In the genomic region with DNA sequence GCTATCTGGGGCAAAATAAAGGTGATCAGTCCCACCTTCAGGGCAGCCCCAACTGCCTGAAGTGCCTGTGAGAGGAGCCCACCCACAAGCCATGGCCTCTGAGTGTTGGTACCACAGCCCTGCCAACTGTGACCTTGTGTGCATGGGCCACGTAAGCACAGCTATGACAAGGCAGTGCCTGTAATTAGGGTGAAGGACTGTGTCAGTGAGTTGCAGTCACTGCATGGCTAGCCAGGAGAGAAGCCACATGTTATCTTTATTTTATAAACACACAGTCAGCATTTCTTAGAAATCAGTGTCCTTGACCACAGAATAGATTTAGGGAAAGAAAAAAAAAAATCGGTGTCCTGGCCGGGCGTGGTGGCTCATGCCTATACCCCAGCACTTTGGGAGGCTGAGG, we compare ENCODE assay signal across 26 cellular contexts. TPM values are rescaled to one million over a fixed set of nuclear protein-coding genes. Genes with fewer than 3 reads are reported as not detected.
DNase-seq lines count a peak whose midpoint lies in the region; ATAC-seq, FAIRE-seq and TF ChIP-seq lines count a peak whose summit lies in the region.
"Had no signal": no experiment of that assay in that cellular context is flagged by ENCODE, and none has a peak within 500 bp of the region (broad histone marks: within the 10 kb centered on the region; RNA-seq: fewer than 3 reads in every experiment).

No MANE protein-coding gene starts in this region.

- H2BK15ac ChIP-seq in IMR-90 (ENCODE audit: low read depth, low read length): no peak overlapping the region

- CTCF ChIA-PET in activated naive CD4-positive, alpha-beta T cell treated with anti-CD3 and anti-CD28 coated beads, Interleukin-2, amount 10 ng/mL, durations not matched to agents 7 days and 5 days (lab: Charles Lee): interaction anchor here (1.2 to 1.7 kb wide), 3 partner anchors 8 to 13 kb away, joined by 3 to 7 read pairs (median 5); no protein-coding TSS in a partner anchor
- CTCF ChIA-PET in IMR-90 (lab: Yijun Ruan, JAX) (interaction anchor here (0.7 to 2.1 kb wide), 2 partner anchors 11 to 1447 kb away, joined by 4 to 5 read pairs; no protein-coding TSS in a partner anchor), K562 (lab: Yijun Ruan, JAX; ENCODE audit: low intra/inter-chr PET ratio) (no interaction called here)

- no peak overlapping the region for H2BK5ac ChIP-seq in IMR-90 (ENCODE audit: low read depth, low read length, poor library complexity, severe bottlenecking)

- peaks cover 46% of the 10 kb centered on the region for H3K4me1 Mint-ChIP-seq in activated naive CD4-positive, alpha-beta T cell treated with anti-CD3 and anti-CD28 coated beads, Interleukin-2, amount 10 ng/mL, durations not matched to agents 7 days and 5 days
- H3K4me1 Mint-ChIP-seq in stimulated activated effector memory CD8-positive, alpha-beta T cell treated with anti-CD3 and anti-CD28 coated beads, Interleukin-12 subunit alpha, Interleukin-12 subunit beta, amount 100 ng/mL, for 72 hours: peaks cover 20% of the 10 kb centered on the region

- H3K56ac ChIP-seq in IMR-90 (ENCODE audit: extremely low read depth, insufficient read depth, low read length): no peak overlapping the region

- FAIRE-seq in K562 (lab: Jason Lieb, UNC): no peak
- FAIRE-seq: A204.1, G401.6 had no signal

- POLR2A ChIA-PET in IMR-90 (lab: Charles Lee; ENCODE audit: unreplicated experiment): no interaction called here
- POLR2A ChIA-PET in K562 (lab: Yijun Ruan, JAX): interaction anchor here (0.6 to 1.4 kb wide), 3 partner anchors 15 to 397 kb away, joined by 3 read pairs; no protein-coding TSS in a partner anchor

- H2BK120ac ChIP-seq in IMR-90 (ENCODE audit: low read depth, low read length): no peak overlapping the region

- DNase-seq in activated naive CD4-positive, alpha-beta T cell treated with anti-CD3 and anti-CD28 coated beads, Interleukin-2, amount 10 ng/mL, durations not matched to agents 7 days and 5 days: no peak
- no peak for DNase-seq in activated naive CD4-positive, alpha-beta T cell treated with Interleukin-2 at 50 U/mL for 16 hours
- DNase-seq in IMR-90 (no peak), K562 (ENCODE audit: extremely low read depth in 1 of 4, low spot score in 3 of 4) (no peak), kidney tubule cell (ENCODE audit: low spot score) (no peak), GM19240 (ENCODE audit: insufficient read length, low spot score) (no peak), NCI-H1105 treated with DMSO at 0.1 percent for 48 hours (lab: John Stamatoyannopoulos, UW) (no peak)
- DNase-seq in stimulated activated effector memory CD8-positive, alpha-beta T cell treated with anti-CD3 and anti-CD28 coated beads, Interleukin-12 subunit alpha, Interleukin-12 subunit beta, amount 100 ng/mL, for 72 hours (ENCODE audit: low spot score in 2 of 2): no peak
- DNase-seq: AML-193; CD4-positive, alpha-beta memory T cell; COR-L47; KG1; MG63; NCI-H1417; NCI-H1694 treated with DMSO at 0.1 percent for 48 hours; NCI-H2081; NCI-H2227 treated with DMSO at 0.1 percent for 48 hours; NCI-H526 treated with DMSO at 0.1 percent for 48 hours; SHP77 had no signal

- TF ChIP-seq EP300 in K562 (IDR thresholded peaks at IDR 0.05; ENCODE audit: low read length): no peak

- H2AK5ac ChIP-seq in IMR-90 (ENCODE audit: low read depth, low read length): no peak overlapping the region; the same call in 1 of the 2 replicates

- no peak for TF ChIP-seq CTCF in IMR-90 (conservative IDR thresholded peaks at IDR 0.05; ENCODE audit: low read depth, low read length)
- no peak for TF ChIP-seq CTCF in K562 (IDR thresholded peaks at IDR 0.05 in 2 of 3, conservative IDR thresholded peaks at IDR 0.05 in 1 of 3; ENCODE audit: insufficient read depth in 2 of 3, low read depth in 1 of 3, low read length in 3 of 3)

- H3K4me3 ChIP-seq in IMR-90 (ENCODE audit: insufficient read depth, low read depth, low read length) (no peak overlapping the region), K562 (no peak overlapping the region)
- H3K4me3 ChIP-seq: BLaER1 treated with 17β-estradiol and CSF1 and Interleukin-3, amounts not matched to agents 10 nM and 100 nM; MG63 had no signal

- peaks cover 8% of the 10 kb centered on the region for H3K9me3 Mint-ChIP-seq in activated naive CD4-positive, alpha-beta T cell treated with anti-CD3 and anti-CD28 coated beads, Interleukin-2, amount 10 ng/mL, durations not matched to agents 7 days and 5 days
- H3K9me3 Mint-ChIP-seq in stimulated activated effector memory CD8-positive, alpha-beta T cell treated with anti-CD3 and anti-CD28 coated beads, Interleukin-12 subunit alpha, Interleukin-12 subunit beta, amount 100 ng/mL, for 72 hours: no peaks in the 10 kb centered on the region

- no CpG with 5 or more reads among the region's 4 CpGs for WGBS in IMR-90 (ENCODE audit: extremely low coverage in 2 of 2, insufficient read length in 1 of 2), 2 experiments
- WGBS in K562 (ENCODE audit: insufficient coverage, low coverage, missing lambda C conversion rate): 67% methylated on average over 4 of the region's 4 CpGs

- no peak overlapping the region for H3K4ac ChIP-seq in IMR-90 (ENCODE audit: low read depth, low read length)

- no peak overlapping the region for H3K14ac ChIP-seq in IMR-90 (replicated peaks; ENCODE audit: low read depth, low read length)

- BruUV-seq in IMR-90 (replicated peaks; lab: Mats Ljungman, UMichigan) (no TSS peak), K562 (replicated peaks; lab: Mats Ljungman, UMichigan) (no TSS peak)

- in situ Hi-C loops in IMR-90 (cut with MboI; ENCODE audit: low sequenced_read_pairs): no loop called here
- in situ Hi-C loops in K562 (cut with MboI): no loop called here

- H3K36me3 Mint-ChIP-seq in activated naive CD4-positive, alpha-beta T cell treated with anti-CD3 and anti-CD28 coated beads, Interleukin-2, amount 10 ng/mL, durations not matched to agents 7 days and 5 days: peaks cover 76% of the 10 kb centered on the region
- peaks cover 98% of the 10 kb centered on the region for H3K36me3 Mint-ChIP-seq in stimulated activated effector memory CD8-positive, alpha-beta T cell treated with anti-CD3 and anti-CD28 coated beads, Interleukin-12 subunit alpha, Interleukin-12 subunit beta, amount 100 ng/mL, for 72 hours

- peaks cover 5% of the 10 kb centered on the region for H3K4me1 ChIP-seq in IMR-90 (ENCODE audit: control insufficient read depth, insufficient read depth, low read length)
- H3K4me1 ChIP-seq in K562 (replicated peaks in 1 of 2; ENCODE audit: control insufficient read depth in 2 of 2, insufficient read depth in 2 of 2, low read length in 2 of 2): no peaks in the 10 kb centered on the region

- H2AFZ ChIP-seq in IMR-90 (replicated peaks; ENCODE audit: low read length, poor library complexity): no peak overlapping the region
- H2AFZ ChIP-seq in K562 (ENCODE audit: low read depth, low read length): no peak overlapping the region

- H3K9me3 ChIP-seq in IMR-90 (ENCODE audit: control insufficient read depth, insufficient read depth, low read length) (no peaks in the 10 kb centered on the region), K562 (replicated peaks; ENCODE audit: control insufficient read depth, insufficient read depth, low read depth, low read length) (no peaks in the 10 kb centered on the region)
- H3K9me3 ChIP-seq: MG63 had no signal

- H4K91ac ChIP-seq in IMR-90 (ENCODE audit: insufficient read depth, low read depth, low read length): no peak overlapping the region

- no peak overlapping the region for H2AK9ac ChIP-seq in IMR-90 (replicated peaks; ENCODE audit: low read depth, low read length, poor library complexity)

- H3K36me3 ChIP-seq in IMR-90 (ENCODE audit: control insufficient read depth, insufficient read depth, low read length) (peaks cover 36% of the 10 kb centered on the region), K562 (ENCODE audit: control insufficient read depth, insufficient read depth, low read length) (peaks cover 93% of the 10 kb centered on the region)

- no peak overlapping the region for H4K5ac ChIP-seq in IMR-90 (ENCODE audit: low read depth, low read length)

- H3K27me3 Mint-ChIP-seq in activated naive CD4-positive, alpha-beta T cell treated with anti-CD3 and anti-CD28 coated beads, Interleukin-2, amount 10 ng/mL, durations not matched to agents 7 days and 5 days: no peaks in the 10 kb centered on the region
- H3K27me3 Mint-ChIP-seq: CD4-positive, alpha-beta memory T cell had no signal

- H3K18ac ChIP-seq in IMR-90 (ENCODE audit: low read depth, low read length): no peak overlapping the region

- no peak overlapping the region for H3K27ac ChIP-seq in IMR-90 (ENCODE audit: insufficient read depth, low read length)
- no peak overlapping the region for H3K27ac ChIP-seq in K562 (ENCODE audit: extremely low read depth, low read depth, low read length)
- H3K27ac ChIP-seq: BLaER1 treated with 17β-estradiol and CSF1 and Interleukin-3, amounts not matched to agents 10 nM and 100 nM; RWPE1 had no signal

- H3K79me1 ChIP-seq in IMR-90 (ENCODE audit: low read depth in 1 of 2, low read length in 2 of 2): peaks cover 25 to 29% of the 10 kb centered on the region in 2 experiments

- H4K8ac ChIP-seq in IMR-90 (ENCODE audit: low read depth in 2 of 2, low read length in 2 of 2): no peak overlapping the region

- peaks cover 10% of the 10 kb centered on the region for H3K9me1 ChIP-seq in IMR-90 (ENCODE audit: insufficient read depth, low read length)
- no peaks in the 10 kb centered on the region for H3K9me1 ChIP-seq in K562 (ENCODE audit: control insufficient read depth, insufficient read depth, low read length)

- H3K23ac ChIP-seq in IMR-90 (ENCODE audit: low read depth, low read length): no peak overlapping the region

- dilution Hi-C loops in IMR-90 (cut with HindIII; ENCODE audit: low sequenced_read_pairs, unreplicated experiment): no loop called here

- no peak for TF ChIP-seq RAD21 in IMR-90 (IDR thresholded peaks at IDR 0.05; ENCODE audit: low read length)
- TF ChIP-seq RAD21 in K562 (CRISPR knock-in tag; conservative IDR thresholded peaks at IDR 0.05 in 1 of 2, IDR thresholded peaks at IDR 0.05 in 1 of 2): no peak

- ATAC-seq in IMR-90 (ENCODE audit: low read depth) (no peak), K562 (no peak)
- no peak for ATAC-seq in stimulated activated effector memory CD8-positive, alpha-beta T cell treated with anti-CD3 and anti-CD28 coated beads, Interleukin-12 subunit alpha, Interleukin-12 subunit beta, amount 100 ng/mL, for 72 hours
- ATAC-seq: Panc1 had no signal

- H3K4me2 ChIP-seq in IMR-90 (ENCODE audit: low read depth, low read length) (no peak overlapping the region), K562 (ENCODE audit: insufficient read depth, low read length) (no peak overlapping the region)
- H3K4me2 ChIP-seq: BLaER1 treated with 17β-estradiol and CSF1 and Interleukin-3, amounts not matched to agents 10 nM and 100 nM had no signal

- H4K20me1 ChIP-seq in IMR-90 (ENCODE audit: insufficient read depth, low read length) (peaks cover 2% of the 10 kb centered on the region), K562 (replicated peaks; ENCODE audit: control insufficient read depth, insufficient read depth, low read length) (no peaks in the 10 kb centered on the region)

- H3K9ac ChIP-seq in IMR-90 (ENCODE audit: low read depth, low read length) (no peak overlapping the region), K562 (ENCODE audit: insufficient read depth in 1 of 2, low read depth in 2 of 2, low read length in 2 of 2) (no peak overlapping the region)
- H3K9ac ChIP-seq: BLaER1 treated with 17β-estradiol and CSF1 and Interleukin-3, amounts not matched to agents 10 nM and 100 nM had no signal

- no peak overlapping the region for H2BK20ac ChIP-seq in IMR-90 (ENCODE audit: low read depth, low read length)

- H3K79me2 ChIP-seq in K562 (ENCODE audit: control insufficient read depth, insufficient read depth, low read length): no peaks in the 10 kb centered on the region

- no peak for TF ChIP-seq POLR2A in IMR-90 (IDR thresholded peaks at IDR 0.05; ENCODE audit: low read depth, low read length)
- no peak for TF ChIP-seq POLR2A in K562 (conservative IDR thresholded peaks at IDR 0.05)

- H3K27me3 ChIP-seq in IMR-90 (ENCODE audit: control insufficient read depth, insufficient read depth, low read length) (no peaks in the 10 kb centered on the region), K562 (ENCODE audit: control insufficient read depth in 2 of 2, insufficient read depth in 2 of 2, low read length in 2 of 2) (no peaks in the 10 kb centered on the region)
- H3K27me3 ChIP-seq: BLaER1 treated with 17β-estradiol and CSF1 and Interleukin-3, amounts not matched to agents 10 nM and 100 nM; MG63 had no signal

- peak overlapping the region; percentile 14 for H3K27ac Mint-ChIP-seq in activated naive CD4-positive, alpha-beta T cell treated with anti-CD3 and anti-CD28 coated beads, Interleukin-2, amount 10 ng/mL, durations not matched to agents 7 days and 5 days
- peak overlapping the region; percentile 17 for H3K27ac Mint-ChIP-seq in stimulated activated effector memory CD8-positive, alpha-beta T cell treated with anti-CD3 and anti-CD28 coated beads, Interleukin-12 subunit alpha, Interleukin-12 subunit beta, amount 100 ng/mL, for 72 hours

- intact Hi-C loops in IMR-90 (cut with micrococcal nuclease): no loop called here
- intact Hi-C loops in K562 (cut with micrococcal nuclease): no loop called here

- H3K4me3 Mint-ChIP-seq in activated naive CD4-positive, alpha-beta T cell treated with anti-CD3 and anti-CD28 coated beads, Interleukin-2, amount 10 ng/mL, durations not matched to agents 7 days and 5 days: no peak overlapping the region
- no peak overlapping the region for H3K4me3 Mint-ChIP-seq in stimulated activated effector memory CD8-positive, alpha-beta T cell treated with anti-CD3 and anti-CD28 coated beads, Interleukin-12 subunit alpha, Interleukin-12 subunit beta, amount 100 ng/mL, for 72 hours
- H3K4me3 Mint-ChIP-seq: CD4-positive, alpha-beta memory T cell had no signal

RNA-seq across cellular contexts. Expression of gene EXOSC7, which starts 24.8 kb away (rescaled TPM):
- total RNA-seq in IMR-90 (2012; rRNA removed): 62.2 and 96.9 TPM in 2 replicates
- polyA plus RNA-seq in IMR-90 (2012; rRNA removed): 52.8 and 61.6 TPM in 2 replicates
- polyA plus RNA-seq in IMR-90 (2012; cell fraction: cytosol; rRNA removed): 39.4 and 46.8 TPM in 2 replicates
- 22.4 and 65.7 TPM in 2 replicates for polyA plus RNA-seq in IMR-90 (2012; cell fraction: nucleus; rRNA removed; ENCODE audit: low replicate concordance)
- 124 and 137 TPM in 2 replicates for total RNA-seq in K562 (2011; cell fraction: chromatin; rRNA removed; ENCODE audit: low replicate concordance)
- total RNA-seq in K562 (2011; cell fraction: nucleolus; rRNA removed): 87.0 and 90.4 TPM in 2 replicates
- total RNA-seq in K562 (2011; cell fraction: nucleoplasm; rRNA removed): 129 and 185 TPM in 2 replicates
- total RNA-seq in K562 (2014; rRNA removed): 112 and 119 TPM in 2 replicates
- total RNA-seq in K562 (2014; rRNA removed; fragmentation: Illumina TruSeq; extraction: Trizol): 119 TPM in 2 replicates
- total RNA-seq in K562 (2015; rRNA removed; fragmentation: Illumina TruSeq; extraction: Trizol): 105 and 107 TPM in 2 replicates
- 87.4 and 98.3 TPM in 2 replicates for total RNA-seq in K562 (2021)
- polyA plus RNA-seq in K562 (2011; rRNA removed): 132 and 154 TPM in 2 replicates
- 67.9 and 117 TPM in 2 replicates for polyA plus RNA-seq in K562 (2011; cell fraction: cytosol; rRNA removed)
- polyA plus RNA-seq in K562 (2011; cell fraction: nucleus; rRNA removed): 104 and 118 TPM in 2 replicates
- polyA plus RNA-seq in K562 (2012): 61.4 and 143 TPM in 2 replicates
- polyA plus RNA-seq in K562 (2014; fragmentation: Illumina TruSeq; extraction: Trizol): 88.5 and 99.2 TPM in 2 replicates
- polyA plus RNA-seq in K562 (2014; fragmentation: Nextera tagmentation; extraction: Ambion mirVana): 100 to 1,000 TPM; 236 to 237 TPM
- polyA plus RNA-seq in K562 (2014; rRNA removed): 110 and 134 TPM in 2 replicates
- polyA minus RNA-seq in K562 (2011; rRNA and poly(A)+ RNA removed): 130 and 154 TPM in 2 replicates
- polyA minus RNA-seq in K562 (2011; cell fraction: cytosol; rRNA and poly(A)+ RNA removed): 25.9 and 38.0 TPM in 2 replicates
- polyA minus RNA-seq in K562 (2011; cell fraction: nucleus; rRNA and poly(A)+ RNA removed): 37.3 and 60.9 TPM in 2 replicates

RNA-seq across cellular contexts. Expression of gene ZDHHC3, which starts 24.8 kb away (rescaled TPM):
- total RNA-seq in IMR-90 (2012; rRNA removed) (57.2 and 57.7 TPM in 2 replicates), K562 (2014; rRNA removed) (77.1 and 78.6 TPM in 2 replicates), K562 (2014; rRNA removed; fragmentation: Illumina TruSeq; extraction: Trizol) (60.2 and 61.9 TPM in 2 replicates), K562 (2015; rRNA removed; fragmentation: Illumina TruSeq; extraction: Trizol) (62.0 and 67.2 TPM in 2 replicates), K562 (2021) (78.4 and 81.8 TPM in 2 replicates)
- polyA plus RNA-seq in IMR-90 (2012; rRNA removed) (58.0 and 59.6 TPM in 2 replicates), K562 (2011; rRNA removed) (120 and 137 TPM in 2 replicates), K562 (2014; fragmentation: Illumina TruSeq; extraction: Trizol) (98.3 and 100 TPM in 2 replicates), K562 (2014; fragmentation: Nextera tagmentation; extraction: Ambion mirVana) (10 to 100 TPM; 10.3 to 11.5 TPM), K562 (2014; rRNA removed) (50.4 and 57.0 TPM in 2 replicates)
- 36.8 and 44.6 TPM in 2 replicates for polyA plus RNA-seq in IMR-90 (2012; cell fraction: cytosol; rRNA removed)
- polyA plus RNA-seq in IMR-90 (2012; cell fraction: nucleus; rRNA removed; ENCODE audit: low replicate concordance): 30.2 and 63.6 TPM in 2 replicates
- total RNA-seq in K562 (2011; cell fraction: chromatin; rRNA removed; ENCODE audit: low replicate concordance): 109 and 142 TPM in 2 replicates
- total RNA-seq in K562 (2011; cell fraction: nucleolus; rRNA removed): 125 and 127 TPM in 2 replicates
- total RNA-seq in K562 (2011; cell fraction: nucleoplasm; rRNA removed): 125 and 135 TPM in 2 replicates
- 128 and 154 TPM in 2 replicates for polyA plus RNA-seq in K562 (2011; cell fraction: cytosol; rRNA removed)
- polyA plus RNA-seq in K562 (2011; cell fraction: nucleus; rRNA removed): 109 and 127 TPM in 2 replicates
- 64.4 and 69.1 TPM in 2 replicates for polyA plus RNA-seq in K562 (2012)
- polyA minus RNA-seq in K562 (2011; rRNA and poly(A)+ RNA removed): 182 and 274 TPM in 2 replicates
- polyA minus RNA-seq in K562 (2011; cell fraction: cytosol; rRNA and poly(A)+ RNA removed): 53.8 and 89.1 TPM in 2 replicates
- 47.1 and 72.9 TPM in 2 replicates for polyA minus RNA-seq in K562 (2011; cell fraction: nucleus; rRNA and poly(A)+ RNA removed)

RNA-seq across cellular contexts. Expression of gene CLEC3B, which starts 25.3 kb away (rescaled TPM):
- total RNA-seq in IMR-90 (2012; rRNA removed): 1.9 and 3.6 TPM in 2 replicates
- polyA plus RNA-seq in IMR-90 (2012; rRNA removed): 13.2 and 13.8 TPM in 2 replicates
- polyA plus RNA-seq in IMR-90 (2012; cell fraction: cytosol; rRNA removed): 20.2 and 52.4 TPM in 2 replicates
- polyA plus RNA-seq in IMR-90 (2012; cell fraction: nucleus; rRNA removed; ENCODE audit: low replicate concordance): 7.8 and 10.6 TPM in 2 replicates
- total RNA-seq in K562 (2011; cell fraction: chromatin; rRNA removed; ENCODE audit: low replicate concordance): not detected in 2 replicates
- 0.33 TPM in 1 of 2 replicates, not detected in the other for total RNA-seq in K562 (2011; cell fraction: nucleolus; rRNA removed)
- not detected in 2 replicates for total RNA-seq in K562 (2011; cell fraction: nucleoplasm; rRNA removed)
- 0.33 TPM in 1 of 2 replicates, not detected in the other for total RNA-seq in K562 (2014; rRNA removed)
- not detected in 2 replicates for total RNA-seq in K562 (2014; rRNA removed; fragmentation: Illumina TruSeq; extraction: Trizol)
- not detected in 2 replicates for total RNA-seq in K562 (2015; rRNA removed; fragmentation: Illumina TruSeq; extraction: Trizol)
- total RNA-seq in K562 (2021): not detected in 2 replicates
- polyA plus RNA-seq in K562 (2011; rRNA removed): 0.19 TPM in 1 of 2 replicates, not detected in the other
- 0.27 TPM in 1 of 2 replicates, not detected in the other for polyA plus RNA-seq in K562 (2011; cell fraction: cytosol; rRNA removed)
- 0.41 and 0.52 TPM in 2 replicates for polyA plus RNA-seq in K562 (2011; cell fraction: nucleus; rRNA removed)
- 0.19 TPM in 1 of 2 replicates, not detected in the other for polyA plus RNA-seq in K562 (2012)
- not detected in 2 replicates for polyA plus RNA-seq in K562 (2014; fragmentation: Illumina TruSeq; extraction: Trizol)
- polyA plus RNA-seq in K562 (2014; fragmentation: Nextera tagmentation; extraction: Ambion mirVana): not detected
- not detected in 2 replicates for polyA plus RNA-seq in K562 (2014; rRNA removed)
- not detected in 2 replicates for polyA minus RNA-seq in K562 (2011; rRNA and poly(A)+ RNA removed)
- polyA minus RNA-seq in K562 (2011; cell fraction: cytosol; rRNA and poly(A)+ RNA removed): not detected in 2 replicates
- 0.54 TPM in 1 of 2 replicates, not detected in the other for polyA minus RNA-seq in K562 (2011; cell fraction: nucleus; rRNA and poly(A)+ RNA removed)
- total RNA-seq: HT1080, SK-MEL-5 had no signal
- polyA plus RNA-seq: CD4-positive, alpha-beta memory T cell had no signal
